13 cellular contexts compared by ENCODE assay signal in the genomic region with DNA sequence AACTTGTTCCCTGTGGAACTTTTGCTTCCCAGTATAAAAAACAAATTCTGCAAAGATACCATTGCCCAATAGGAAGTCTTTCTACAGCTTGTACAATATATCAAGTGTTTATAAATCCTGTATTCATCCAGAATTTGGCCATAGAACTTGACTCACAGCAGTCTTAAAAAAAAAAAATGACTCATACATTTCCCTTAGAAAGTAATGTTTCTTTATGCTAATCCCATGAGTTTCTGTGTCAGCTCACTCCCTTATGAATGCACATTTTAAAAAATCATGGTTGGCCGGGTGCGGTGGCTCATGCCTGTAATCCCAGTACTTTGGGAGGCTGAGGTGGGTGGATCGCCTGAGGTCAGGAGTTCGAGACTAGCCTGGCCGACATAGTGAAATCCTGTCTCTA.
DNase-seq lines count a peak whose midpoint lies in the region; ATAC-seq and TF ChIP-seq lines count a peak whose summit lies in the region.
"Had no signal": no experiment of that assay in that cellular context is flagged by ENCODE, and none has a peak within 500 bp of the region (broad histone marks: within the 10 kb centered on the region; RNA-seq: fewer than 3 reads in every experiment).

No MANE protein-coding gene starts in this region.

- intact Hi-C loops in upper lobe of right lung (cut with DNase I): no loop called here

- no peak for ATAC-seq in activated naive CD8-positive, alpha-beta T cell treated with anti-CD3 and anti-CD28 coated beads, Interleukin-2, amount 50 U/mL, for 24 hours
- no peak for ATAC-seq in upper lobe of right lung
- ATAC-seq: K562 had no signal

- DNase-seq in activated naive CD8-positive, alpha-beta T cell treated with anti-CD3 and anti-CD28 coated beads, Interleukin-2, amount 50 U/mL, for 24 hours: no peak
- no peak for DNase-seq in activated naive CD8-positive, alpha-beta T cell treated with anti-CD3 and anti-CD28 coated beads for 36 hours
- DNase-seq in adipocyte (ENCODE audit: low read depth): peak; percentile 88
- peak; percentile 61 for DNase-seq in glomerular visceral epithelial cell (ENCODE audit: extremely low spot score)
- no peak for DNase-seq in upper lobe of right lung
- no peak for DNase-seq in NCI-H446 treated with DMSO at 0.1 percent for 48 hours (lab: John Stamatoyannopoulos, UW)
- DNase-seq in NCI-H187 treated with DMSO at 0.1 percent for 48 hours (lab: John Stamatoyannopoulos, UW): no peak
- no peak for DNase-seq in progenitor cell of endocrine pancreas (ENCODE audit: low spot score, unreplicated experiment)
- DNase-seq: SHP77, upper lobe of left lung had no signal

- peaks cover 31% of the 10 kb centered on the region for H3K36me3 ChIP-seq in adipocyte (ENCODE audit: control insufficient read depth, insufficient read depth, low read length, severe bottlenecking)
- H3K36me3 ChIP-seq in upper lobe of right lung: peaks cover 3% of the 10 kb centered on the region
- H3K36me3 ChIP-seq: upper lobe of left lung had no signal

- H3K4me1 Mint-ChIP-seq in activated naive CD8-positive, alpha-beta T cell treated with anti-CD3 and anti-CD28 coated beads, Interleukin-2, amount 50 U/mL, for 24 hours: peaks cover 56% of the 10 kb centered on the region
- peaks cover 54% of the 10 kb centered on the region for H3K4me1 Mint-ChIP-seq in activated naive CD8-positive, alpha-beta T cell treated with anti-CD3 and anti-CD28 coated beads for 36 hours
- H3K4me1 Mint-ChIP-seq in progenitor cell of endocrine pancreas (ENCODE audit: low read depth): no peaks in the 10 kb centered on the region

- H3K4me3 Mint-ChIP-seq in activated naive CD8-positive, alpha-beta T cell treated with anti-CD3 and anti-CD28 coated beads, Interleukin-2, amount 50 U/mL, for 24 hours: no peak overlapping the region
- no peak overlapping the region for H3K4me3 Mint-ChIP-seq in activated naive CD8-positive, alpha-beta T cell treated with anti-CD3 and anti-CD28 coated beads for 36 hours
- H3K4me3 Mint-ChIP-seq in progenitor cell of endocrine pancreas (ENCODE audit: low read depth): no peak overlapping the region
- H3K4me3 Mint-ChIP-seq: activated T-helper 1 cell treated with anti-CD3 and anti-CD28 coated beads, Interleukin-12 subunit alpha, Interleukin-12 subunit beta, Interleukin-2, Interleukin-4 antibody, amounts not matched to agents 30 ng/mL and 10 ng/mL and 1 ng/mL, durations not matched to agents 14 hours and 24 hours and 36 hours had no signal

- peak overlapping the region; percentile 21 for H3K27ac ChIP-seq in upper lobe of right lung

- no peaks in the 10 kb centered on the region for H3K36me3 Mint-ChIP-seq in activated naive CD8-positive, alpha-beta T cell treated with anti-CD3 and anti-CD28 coated beads, Interleukin-2, amount 50 U/mL, for 24 hours (ENCODE audit: low read depth)
- H3K36me3 Mint-ChIP-seq in activated naive CD8-positive, alpha-beta T cell treated with anti-CD3 and anti-CD28 coated beads for 36 hours: peaks cover 3% of the 10 kb centered on the region
- H3K36me3 Mint-ChIP-seq in progenitor cell of endocrine pancreas (ENCODE audit: insufficient read depth): peaks cover 2% of the 10 kb centered on the region

- peak overlapping the region; percentile 67 for H3K9ac ChIP-seq in adipocyte (ENCODE audit: low read length)

- no peaks in the 10 kb centered on the region for H3K9me3 Mint-ChIP-seq in activated naive CD8-positive, alpha-beta T cell treated with anti-CD3 and anti-CD28 coated beads, Interleukin-2, amount 50 U/mL, for 24 hours
- no peaks in the 10 kb centered on the region for H3K9me3 Mint-ChIP-seq in activated naive CD8-positive, alpha-beta T cell treated with anti-CD3 and anti-CD28 coated beads for 36 hours
- no peaks in the 10 kb centered on the region for H3K9me3 Mint-ChIP-seq in progenitor cell of endocrine pancreas (ENCODE audit: low read depth)
- H3K9me3 Mint-ChIP-seq: activated T-helper 1 cell treated with anti-CD3 and anti-CD28 coated beads, Interleukin-12 subunit alpha, Interleukin-12 subunit beta, Interleukin-2, Interleukin-4 antibody, amounts not matched to agents 30 ng/mL and 10 ng/mL and 1 ng/mL, durations not matched to agents 14 hours and 24 hours and 36 hours had no signal

- H3K4me1 ChIP-seq in adipocyte (ENCODE audit: control insufficient read depth, insufficient read depth, low read length) (peaks cover 46% of the 10 kb centered on the region), upper lobe of right lung (peaks cover 40% of the 10 kb centered on the region)

- no peak for TF ChIP-seq CTCF in upper lobe of right lung (IDR thresholded peaks at IDR 0.05)
- no peak for TF ChIP-seq CTCF in progenitor cell of endocrine pancreas (IDR thresholded peaks at IDR 0.05; ENCODE audit: unreplicated experiment)

- H3K4me3 ChIP-seq in adipocyte (ENCODE audit: low read length): no peak overlapping the region
- H3K4me3 ChIP-seq in upper lobe of right lung: no peak overlapping the region
- H3K4me3 ChIP-seq: K562, upper lobe of left lung had no signal

- H3K27ac Mint-ChIP-seq in activated naive CD8-positive, alpha-beta T cell treated with anti-CD3 and anti-CD28 coated beads, Interleukin-2, amount 50 U/mL, for 24 hours: peak overlapping the region; percentile 39
- H3K27ac Mint-ChIP-seq in activated naive CD8-positive, alpha-beta T cell treated with anti-CD3 and anti-CD28 coated beads for 36 hours: no peak overlapping the region
- H3K27ac Mint-ChIP-seq in progenitor cell of endocrine pancreas: no peak overlapping the region
- H3K27ac Mint-ChIP-seq: B cell had no signal

- H3K27me3 Mint-ChIP-seq in activated naive CD8-positive, alpha-beta T cell treated with anti-CD3 and anti-CD28 coated beads, Interleukin-2, amount 50 U/mL, for 24 hours: peaks cover 4% of the 10 kb centered on the region
- peaks cover 5% of the 10 kb centered on the region for H3K27me3 Mint-ChIP-seq in activated naive CD8-positive, alpha-beta T cell treated with anti-CD3 and anti-CD28 coated beads for 36 hours
- H3K27me3 Mint-ChIP-seq in progenitor cell of endocrine pancreas: no peaks in the 10 kb centered on the region
- H3K27me3 Mint-ChIP-seq: B cell had no signal

- no peaks in the 10 kb centered on the region for H3K27me3 ChIP-seq in adipocyte (replicated peaks; ENCODE audit: control insufficient read depth, insufficient read depth, low read length)
- H3K27me3 ChIP-seq in upper lobe of right lung: no peaks in the 10 kb centered on the region
- H3K27me3 ChIP-seq: upper lobe of left lung had no signal

- H3K9me3 ChIP-seq in adipocyte (ENCODE audit: control insufficient read depth, low read length) (no peaks in the 10 kb centered on the region), upper lobe of right lung (no peaks in the 10 kb centered on the region)
- H3K9me3 ChIP-seq: upper lobe of left lung had no signal

Comparison
In these comparisons a context has a peak if more than half of its experiments do, and no peak if none do; other contexts are left out.
1. DNase-seq: peak in adipocyte (single experiment) and glomerular visceral epithelial cell (single experiment); none in activated naive CD8-positive, alpha-beta T cell treated with anti-CD3 and anti-CD28 coated beads, Interleukin-2, amount 50 U/mL, for 24 hours (single experiment), activated naive CD8-positive, alpha-beta T cell treated with anti-CD3 and anti-CD28 coated beads for 36 hours (single experiment), upper lobe of right lung (single experiment), NCI-H446 treated with DMSO at 0.1 percent for 48 hours (single experiment), NCI-H187 treated with DMSO at 0.1 percent for 48 hours (single experiment) and progenitor cell of endocrine pancreas (single experiment).